ENCODE assay signal across 2 cellular contexts in the genomic region with DNA sequence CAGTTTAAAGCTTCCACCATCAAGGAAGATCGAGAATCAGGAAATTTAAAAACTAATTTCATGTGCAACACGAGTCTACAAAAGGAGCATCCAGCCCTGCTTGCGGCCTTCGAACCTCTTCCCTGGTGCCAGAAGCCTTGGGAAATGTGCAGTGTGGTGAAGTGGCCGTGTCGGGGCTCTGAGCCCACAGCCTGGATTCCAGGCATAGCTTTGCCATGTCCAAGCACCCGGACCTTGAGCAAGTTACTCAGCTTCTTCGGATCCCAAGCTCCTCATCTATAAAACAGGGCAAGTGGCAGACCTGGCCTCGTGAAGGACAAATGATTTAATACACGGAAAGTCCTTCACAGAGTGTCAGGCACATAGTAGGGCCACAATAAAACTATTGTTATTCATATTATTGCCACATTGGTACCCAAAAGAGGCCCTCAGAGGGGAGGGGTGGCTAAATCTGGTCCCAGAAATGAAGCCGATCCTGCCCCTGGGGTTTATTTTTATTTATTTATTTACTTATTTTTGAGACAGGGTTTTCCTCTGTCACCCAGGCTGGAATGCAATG.
TF ChIP-seq lines count a peak whose summit lies in the region.

No MANE protein-coding gene starts in this region.

TF ChIP-seq in IMR-90, 13 proteins besides CTCF, POLR2A, EP300 and RAD21 (continued from another document):
- TF ChIP-seq, protein P1, sequence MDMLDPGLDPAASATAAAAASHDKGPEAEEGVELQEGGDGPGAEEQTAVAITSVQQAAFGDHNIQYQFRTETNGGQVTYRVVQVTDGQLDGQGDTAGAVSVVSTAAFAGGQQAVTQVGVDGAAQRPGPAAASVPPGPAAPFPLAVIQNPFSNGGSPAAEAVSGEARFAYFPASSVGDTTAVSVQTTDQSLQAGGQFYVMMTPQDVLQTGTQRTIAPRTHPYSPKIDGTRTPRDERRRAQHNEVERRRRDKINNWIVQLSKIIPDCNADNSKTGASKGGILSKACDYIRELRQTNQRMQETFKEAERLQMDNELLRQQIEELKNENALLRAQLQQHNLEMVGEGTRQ (IDR thresholded peaks at IDR 0.05; ENCODE audit: low read depth, low read length): no peak
- TF ChIP-seq MXI1 (IDR thresholded peaks at IDR 0.05; ENCODE audit: borderline replicate concordance, low read depth, low read length) (peak; percentile 32; the same call in 1 of the 2 replicates), RCOR1 (IDR thresholded peaks at IDR 0.05; ENCODE audit: insufficient replicate concordance, low read length) (no peak), SMC3 (IDR thresholded peaks at IDR 0.05; ENCODE audit: low read depth, low read length) (peak; percentile 28; the same call in 1 of the 2 replicates)
TF ChIP-seq in IMR-90: peak in this region for 3.

TF ChIP-seq in GM12891, 5 proteins besides CTCF, POLR2A, EP300 and RAD21 (continued from another document):
- TF ChIP-seq SPI1 (IDR thresholded peaks at IDR 0.05; ENCODE audit: low read depth, low read length) (no peak), PAX5 (IDR thresholded peaks at IDR 0.05; ENCODE audit: insufficient read depth, low read length, severe bottlenecking) (no peak)
TF ChIP-seq in GM12891: peak in this region for 0.
